1 cellular context compared by ENCODE assay signal in the genomic region with DNA sequence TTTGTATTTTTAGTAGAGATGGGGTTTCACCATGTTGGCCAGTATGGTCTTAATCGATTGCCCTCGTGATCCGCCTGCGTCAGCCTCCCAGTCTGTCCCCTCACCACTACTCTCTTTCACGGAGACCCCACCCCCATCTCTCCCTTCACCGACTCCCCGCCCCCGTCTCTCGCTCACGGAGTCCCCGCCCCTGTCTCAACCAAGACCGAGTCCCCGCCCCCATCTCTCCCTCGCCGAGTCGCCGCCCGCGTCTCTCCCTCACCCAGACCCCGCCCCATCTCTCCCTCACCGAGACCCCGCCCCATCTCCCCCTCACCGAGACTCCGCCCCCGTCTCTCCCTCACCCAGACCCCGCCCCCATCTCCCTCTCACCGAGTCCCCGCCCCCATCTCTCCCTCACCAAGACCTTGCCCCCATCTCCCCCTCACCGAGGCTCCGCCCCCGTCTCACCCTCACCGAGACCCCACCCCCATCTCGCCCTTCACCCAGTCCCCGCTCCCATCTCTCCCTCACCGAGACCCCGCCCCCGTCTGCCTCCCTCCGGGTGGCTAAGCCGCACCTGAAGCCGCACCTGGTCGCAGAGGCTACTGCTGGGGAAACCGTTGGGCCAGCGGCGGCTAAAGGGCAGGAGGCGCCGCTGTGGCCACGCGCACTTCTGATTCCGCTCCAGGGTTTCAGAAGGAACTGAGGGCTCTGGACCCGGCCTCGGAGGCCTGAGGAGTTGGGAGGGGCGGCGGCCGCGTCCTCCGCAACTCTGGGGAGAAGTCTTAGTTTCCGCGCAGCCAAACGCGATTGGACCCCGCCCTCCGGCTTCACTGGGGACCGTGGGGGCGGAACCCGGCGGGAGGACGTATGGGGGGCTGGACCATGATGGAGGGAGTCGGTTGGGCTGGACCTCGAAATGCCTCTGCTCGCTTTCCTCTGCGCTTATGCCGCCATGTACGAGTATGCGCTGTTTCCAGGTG.
TF ChIP-seq lines count a peak whose summit lies in the region.

No MANE protein-coding gene starts in this region.

TF ChIP-seq in K562, 482 proteins besides CTCF, POLR2A, EP300 and RAD21 (continued from another document and continues in another):
- TF ChIP-seq, protein P1, sequence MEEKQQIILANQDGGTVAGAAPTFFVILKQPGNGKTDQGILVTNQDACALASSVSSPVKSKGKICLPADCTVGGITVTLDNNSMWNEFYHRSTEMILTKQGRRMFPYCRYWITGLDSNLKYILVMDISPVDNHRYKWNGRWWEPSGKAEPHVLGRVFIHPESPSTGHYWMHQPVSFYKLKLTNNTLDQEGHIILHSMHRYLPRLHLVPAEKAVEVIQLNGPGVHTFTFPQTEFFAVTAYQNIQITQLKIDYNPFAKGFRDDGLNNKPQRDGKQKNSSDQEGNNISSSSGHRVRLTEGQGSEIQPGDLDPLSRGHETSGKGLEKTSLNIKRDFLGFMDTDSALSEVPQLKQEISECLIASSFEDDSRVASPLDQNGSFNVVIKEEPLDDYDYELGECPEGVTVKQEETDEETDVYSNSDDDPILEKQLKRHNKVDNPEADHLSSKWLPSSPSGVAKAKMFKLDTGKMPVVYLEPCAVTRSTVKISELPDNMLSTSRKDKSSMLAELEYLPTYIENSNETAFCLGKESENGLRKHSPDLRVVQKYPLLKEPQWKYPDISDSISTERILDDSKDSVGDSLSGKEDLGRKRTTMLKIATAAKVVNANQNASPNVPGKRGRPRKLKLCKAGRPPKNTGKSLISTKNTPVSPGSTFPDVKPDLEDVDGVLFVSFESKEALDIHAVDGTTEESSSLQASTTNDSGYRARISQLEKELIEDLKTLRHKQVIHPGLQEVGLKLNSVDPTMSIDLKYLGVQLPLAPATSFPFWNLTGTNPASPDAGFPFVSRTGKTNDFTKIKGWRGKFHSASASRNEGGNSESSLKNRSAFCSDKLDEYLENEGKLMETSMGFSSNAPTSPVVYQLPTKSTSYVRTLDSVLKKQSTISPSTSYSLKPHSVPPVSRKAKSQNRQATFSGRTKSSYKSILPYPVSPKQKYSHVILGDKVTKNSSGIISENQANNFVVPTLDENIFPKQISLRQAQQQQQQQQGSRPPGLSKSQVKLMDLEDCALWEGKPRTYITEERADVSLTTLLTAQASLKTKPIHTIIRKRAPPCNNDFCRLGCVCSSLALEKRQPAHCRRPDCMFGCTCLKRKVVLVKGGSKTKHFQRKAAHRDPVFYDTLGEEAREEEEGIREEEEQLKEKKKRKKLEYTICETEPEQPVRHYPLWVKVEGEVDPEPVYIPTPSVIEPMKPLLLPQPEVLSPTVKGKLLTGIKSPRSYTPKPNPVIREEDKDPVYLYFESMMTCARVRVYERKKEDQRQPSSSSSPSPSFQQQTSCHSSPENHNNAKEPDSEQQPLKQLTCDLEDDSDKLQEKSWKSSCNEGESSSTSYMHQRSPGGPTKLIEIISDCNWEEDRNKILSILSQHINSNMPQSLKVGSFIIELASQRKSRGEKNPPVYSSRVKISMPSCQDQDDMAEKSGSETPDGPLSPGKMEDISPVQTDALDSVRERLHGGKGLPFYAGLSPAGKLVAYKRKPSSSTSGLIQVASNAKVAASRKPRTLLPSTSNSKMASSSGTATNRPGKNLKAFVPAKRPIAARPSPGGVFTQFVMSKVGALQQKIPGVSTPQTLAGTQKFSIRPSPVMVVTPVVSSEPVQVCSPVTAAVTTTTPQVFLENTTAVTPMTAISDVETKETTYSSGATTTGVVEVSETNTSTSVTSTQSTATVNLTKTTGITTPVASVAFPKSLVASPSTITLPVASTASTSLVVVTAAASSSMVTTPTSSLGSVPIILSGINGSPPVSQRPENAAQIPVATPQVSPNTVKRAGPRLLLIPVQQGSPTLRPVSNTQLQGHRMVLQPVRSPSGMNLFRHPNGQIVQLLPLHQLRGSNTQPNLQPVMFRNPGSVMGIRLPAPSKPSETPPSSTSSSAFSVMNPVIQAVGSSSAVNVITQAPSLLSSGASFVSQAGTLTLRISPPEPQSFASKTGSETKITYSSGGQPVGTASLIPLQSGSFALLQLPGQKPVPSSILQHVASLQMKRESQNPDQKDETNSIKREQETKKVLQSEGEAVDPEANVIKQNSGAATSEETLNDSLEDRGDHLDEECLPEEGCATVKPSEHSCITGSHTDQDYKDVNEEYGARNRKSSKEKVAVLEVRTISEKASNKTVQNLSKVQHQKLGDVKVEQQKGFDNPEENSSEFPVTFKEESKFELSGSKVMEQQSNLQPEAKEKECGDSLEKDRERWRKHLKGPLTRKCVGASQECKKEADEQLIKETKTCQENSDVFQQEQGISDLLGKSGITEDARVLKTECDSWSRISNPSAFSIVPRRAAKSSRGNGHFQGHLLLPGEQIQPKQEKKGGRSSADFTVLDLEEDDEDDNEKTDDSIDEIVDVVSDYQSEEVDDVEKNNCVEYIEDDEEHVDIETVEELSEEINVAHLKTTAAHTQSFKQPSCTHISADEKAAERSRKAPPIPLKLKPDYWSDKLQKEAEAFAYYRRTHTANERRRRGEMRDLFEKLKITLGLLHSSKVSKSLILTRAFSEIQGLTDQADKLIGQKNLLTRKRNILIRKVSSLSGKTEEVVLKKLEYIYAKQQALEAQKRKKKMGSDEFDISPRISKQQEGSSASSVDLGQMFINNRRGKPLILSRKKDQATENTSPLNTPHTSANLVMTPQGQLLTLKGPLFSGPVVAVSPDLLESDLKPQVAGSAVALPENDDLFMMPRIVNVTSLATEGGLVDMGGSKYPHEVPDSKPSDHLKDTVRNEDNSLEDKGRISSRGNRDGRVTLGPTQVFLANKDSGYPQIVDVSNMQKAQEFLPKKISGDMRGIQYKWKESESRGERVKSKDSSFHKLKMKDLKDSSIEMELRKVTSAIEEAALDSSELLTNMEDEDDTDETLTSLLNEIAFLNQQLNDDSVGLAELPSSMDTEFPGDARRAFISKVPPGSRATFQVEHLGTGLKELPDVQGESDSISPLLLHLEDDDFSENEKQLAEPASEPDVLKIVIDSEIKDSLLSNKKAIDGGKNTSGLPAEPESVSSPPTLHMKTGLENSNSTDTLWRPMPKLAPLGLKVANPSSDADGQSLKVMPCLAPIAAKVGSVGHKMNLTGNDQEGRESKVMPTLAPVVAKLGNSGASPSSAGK (IDR thresholded peaks at IDR 0.05): peak; percentile 36; the same call in 1 of the 2 replicates
- peak; percentile 71 for TF ChIP-seq MYC (IDR thresholded peaks at IDR 0.05; ENCODE audit: low read depth, low read length)
- 0 out of 2 replicates have a peak, but pooled peaks have one; percentile 36 for TF ChIP-seq MYC (CRISPR knock-in tag; IDR thresholded peaks at IDR 0.05; ENCODE audit: borderline replicate concordance, low read depth)
- TF ChIP-seq, protein P2, sequence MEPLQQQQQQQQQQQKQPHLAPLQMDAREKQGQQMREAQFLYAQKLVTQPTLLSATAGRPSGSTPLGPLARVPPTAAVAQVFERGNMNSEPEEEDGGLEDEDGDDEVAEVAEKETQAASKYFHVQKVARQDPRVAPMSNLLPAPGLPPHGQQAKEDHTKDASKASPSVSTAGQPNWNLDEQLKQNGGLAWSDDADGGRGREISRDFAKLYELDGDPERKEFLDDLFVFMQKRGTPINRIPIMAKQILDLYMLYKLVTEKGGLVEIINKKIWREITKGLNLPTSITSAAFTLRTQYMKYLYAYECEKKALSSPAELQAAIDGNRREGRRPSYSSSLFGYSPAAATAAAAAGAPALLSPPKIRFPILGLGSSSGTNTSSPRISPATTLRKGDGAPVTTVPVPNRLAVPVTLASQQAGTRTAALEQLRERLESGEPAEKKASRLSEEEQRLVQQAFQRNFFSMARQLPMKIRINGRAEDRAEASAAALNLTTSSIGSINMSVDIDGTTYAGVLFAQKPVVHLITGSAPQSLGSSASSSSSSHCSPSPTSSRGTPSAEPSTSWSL (CRISPR knock-in tag; IDR thresholded peaks at IDR 0.05; ENCODE audit: borderline replicate concordance): no peak
- TF ChIP-seq PHF8 (IDR thresholded peaks at IDR 0.05; ENCODE audit: borderline replicate concordance, low read length): peak; percentile 87
- no peak for TF ChIP-seq XRCC3 (IDR thresholded peaks at IDR 0.05)
- TF ChIP-seq, protein P3, sequence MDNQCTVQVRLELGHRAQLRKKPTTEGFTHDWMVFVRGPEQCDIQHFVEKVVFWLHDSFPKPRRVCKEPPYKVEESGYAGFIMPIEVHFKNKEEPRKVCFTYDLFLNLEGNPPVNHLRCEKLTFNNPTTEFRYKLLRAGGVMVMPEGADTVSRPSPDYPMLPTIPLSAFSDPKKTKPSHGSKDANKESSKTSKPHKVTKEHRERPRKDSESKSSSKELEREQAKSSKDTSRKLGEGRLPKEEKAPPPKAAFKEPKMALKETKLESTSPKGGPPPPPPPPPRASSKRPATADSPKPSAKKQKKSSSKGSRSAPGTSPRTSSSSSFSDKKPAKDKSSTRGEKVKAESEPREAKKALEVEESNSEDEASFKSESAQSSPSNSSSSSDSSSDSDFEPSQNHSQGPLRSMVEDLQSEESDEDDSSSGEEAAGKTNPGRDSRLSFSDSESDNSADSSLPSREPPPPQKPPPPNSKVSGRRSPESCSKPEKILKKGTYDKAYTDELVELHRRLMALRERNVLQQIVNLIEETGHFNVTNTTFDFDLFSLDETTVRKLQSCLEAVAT (IDR thresholded peaks at IDR 0.05): peak in 1 of 2 experiments; percentile 59; a peak in 1 of 4 replicates
- TF ChIP-seq, protein P4, sequence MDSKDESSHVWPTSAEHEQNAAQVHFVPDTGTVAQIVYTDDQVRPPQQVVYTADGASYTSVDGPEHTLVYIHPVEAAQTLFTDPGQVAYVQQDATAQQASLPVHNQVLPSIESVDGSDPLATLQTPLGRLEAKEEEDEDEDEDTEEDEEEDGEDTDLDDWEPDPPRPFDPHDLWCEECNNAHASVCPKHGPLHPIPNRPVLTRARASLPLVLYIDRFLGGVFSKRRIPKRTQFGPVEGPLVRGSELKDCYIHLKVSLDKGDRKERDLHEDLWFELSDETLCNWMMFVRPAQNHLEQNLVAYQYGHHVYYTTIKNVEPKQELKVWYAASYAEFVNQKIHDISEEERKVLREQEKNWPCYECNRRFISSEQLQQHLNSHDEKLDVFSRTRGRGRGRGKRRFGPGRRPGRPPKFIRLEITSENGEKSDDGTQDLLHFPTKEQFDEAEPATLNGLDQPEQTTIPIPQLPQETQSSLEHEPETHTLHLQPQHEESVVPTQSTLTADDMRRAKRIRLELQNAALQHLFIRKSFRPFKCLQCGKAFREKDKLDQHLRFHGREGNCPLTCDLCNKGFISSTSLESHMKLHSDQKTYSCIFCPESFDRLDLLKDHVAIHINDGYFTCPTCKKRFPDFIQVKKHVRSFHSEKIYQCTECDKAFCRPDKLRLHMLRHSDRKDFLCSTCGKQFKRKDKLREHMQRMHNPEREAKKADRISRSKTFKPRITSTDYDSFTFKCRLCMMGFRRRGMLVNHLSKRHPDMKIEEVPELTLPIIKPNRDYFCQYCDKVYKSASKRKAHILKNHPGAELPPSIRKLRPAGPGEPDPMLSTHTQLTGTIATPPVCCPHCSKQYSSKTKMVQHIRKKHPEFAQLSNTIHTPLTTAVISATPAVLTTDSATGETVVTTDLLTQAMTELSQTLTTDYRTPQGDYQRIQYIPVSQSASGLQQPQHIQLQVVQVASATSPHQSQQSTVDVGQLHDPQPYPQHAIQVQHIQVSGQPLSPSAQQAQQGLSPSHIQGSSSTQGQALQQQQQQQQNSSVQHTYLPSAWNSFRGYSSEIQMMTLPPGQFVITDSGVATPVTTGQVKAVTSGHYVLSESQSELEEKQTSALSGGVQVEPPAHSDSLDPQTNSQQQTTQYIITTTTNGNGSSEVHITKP (IDR thresholded peaks at IDR 0.05; ENCODE audit: partially characterized antibody): peak; percentile 46
- peak; percentile 89 to 91; a peak in 3 of 4 replicates for TF ChIP-seq MAZ (CRISPR knock-in tag; conservative IDR thresholded peaks at IDR 0.05 in 1 of 2, IDR thresholded peaks at IDR 0.05 in 1 of 2)
- TF ChIP-seq, protein P5, sequence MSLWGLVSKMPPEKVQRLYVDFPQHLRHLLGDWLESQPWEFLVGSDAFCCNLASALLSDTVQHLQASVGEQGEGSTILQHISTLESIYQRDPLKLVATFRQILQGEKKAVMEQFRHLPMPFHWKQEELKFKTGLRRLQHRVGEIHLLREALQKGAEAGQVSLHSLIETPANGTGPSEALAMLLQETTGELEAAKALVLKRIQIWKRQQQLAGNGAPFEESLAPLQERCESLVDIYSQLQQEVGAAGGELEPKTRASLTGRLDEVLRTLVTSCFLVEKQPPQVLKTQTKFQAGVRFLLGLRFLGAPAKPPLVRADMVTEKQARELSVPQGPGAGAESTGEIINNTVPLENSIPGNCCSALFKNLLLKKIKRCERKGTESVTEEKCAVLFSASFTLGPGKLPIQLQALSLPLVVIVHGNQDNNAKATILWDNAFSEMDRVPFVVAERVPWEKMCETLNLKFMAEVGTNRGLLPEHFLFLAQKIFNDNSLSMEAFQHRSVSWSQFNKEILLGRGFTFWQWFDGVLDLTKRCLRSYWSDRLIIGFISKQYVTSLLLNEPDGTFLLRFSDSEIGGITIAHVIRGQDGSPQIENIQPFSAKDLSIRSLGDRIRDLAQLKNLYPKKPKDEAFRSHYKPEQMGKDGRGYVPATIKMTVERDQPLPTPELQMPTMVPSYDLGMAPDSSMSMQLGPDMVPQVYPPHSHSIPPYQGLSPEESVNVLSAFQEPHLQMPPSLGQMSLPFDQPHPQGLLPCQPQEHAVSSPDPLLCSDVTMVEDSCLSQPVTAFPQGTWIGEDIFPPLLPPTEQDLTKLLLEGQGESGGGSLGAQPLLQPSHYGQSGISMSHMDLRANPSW (CRISPR knock-in tag; IDR thresholded peaks at IDR 0.05): no peak
- TF ChIP-seq EGR1 (conservative IDR thresholded peaks at IDR 0.05): peak; percentile 80
- TF ChIP-seq FOXP1 (CRISPR knock-in tag; IDR thresholded peaks at IDR 0.05): no peak
- TF ChIP-seq, protein P6, sequence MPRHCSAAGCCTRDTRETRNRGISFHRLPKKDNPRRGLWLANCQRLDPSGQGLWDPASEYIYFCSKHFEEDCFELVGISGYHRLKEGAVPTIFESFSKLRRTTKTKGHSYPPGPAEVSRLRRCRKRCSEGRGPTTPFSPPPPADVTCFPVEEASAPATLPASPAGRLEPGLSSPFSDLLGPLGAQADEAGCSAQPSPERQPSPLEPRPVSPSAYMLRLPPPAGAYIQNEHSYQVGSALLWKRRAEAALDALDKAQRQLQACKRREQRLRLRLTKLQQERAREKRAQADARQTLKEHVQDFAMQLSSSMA (CRISPR knock-in tag; IDR thresholded peaks at IDR 0.05): no peak
- TF ChIP-seq RBFOX2 (IDR thresholded peaks at IDR 0.05; ENCODE audit: low read depth, low read length): peak; percentile 94
- no peak for TF ChIP-seq NR3C1 (CRISPR knock-in tag; IDR thresholded peaks at IDR 0.05)
- TF ChIP-seq RB1 (IDR thresholded peaks at IDR 0.05; ENCODE audit: low read depth): peak; percentile 35; the same call in 1 of the 2 replicates
- no peak for TF ChIP-seq GTF2A2 (tag; IDR thresholded peaks at IDR 0.05)
- peak; percentile 77 for TF ChIP-seq TBP (optimal IDR thresholded peaks at IDR 0.05; ENCODE audit: low read depth, low read length)
- TF ChIP-seq DACH1 (IDR thresholded peaks at IDR 0.05; ENCODE audit: partially characterized antibody): no peak
- no peak for TF ChIP-seq GTF2F1 (IDR thresholded peaks at IDR 0.05; ENCODE audit: low read depth, low read length)
- TF ChIP-seq ZBTB1 (CRISPR knock-in tag; IDR thresholded peaks at IDR 0.05; ENCODE audit: borderline replicate concordance, low read depth): no peak
- TF ChIP-seq SMARCA5 (IDR thresholded peaks at IDR 0.05): no peak
- TF ChIP-seq ASH1L (IDR thresholded peaks at IDR 0.05; ENCODE audit: borderline replicate concordance, low read depth, partially characterized antibody): no peak
- TF ChIP-seq ZNF282 (CRISPR knock-in tag; IDR thresholded peaks at IDR 0.05): no peak
- no peak for TF ChIP-seq NFXL1 (CRISPR knock-in tag; IDR thresholded peaks at IDR 0.05)
- no peak for TF ChIP-seq CEBPB (tag; IDR thresholded peaks at IDR 0.05)
- no peak for TF ChIP-seq DLX4 (CRISPR knock-in tag; IDR thresholded peaks at IDR 0.05)
- peak; percentile 21; the same call in 1 of the 2 replicates for TF ChIP-seq CREM (IDR thresholded peaks at IDR 0.05; ENCODE audit: low read depth)
